ENCODE assay signal across 12 cellular contexts in the genomic region with DNA sequence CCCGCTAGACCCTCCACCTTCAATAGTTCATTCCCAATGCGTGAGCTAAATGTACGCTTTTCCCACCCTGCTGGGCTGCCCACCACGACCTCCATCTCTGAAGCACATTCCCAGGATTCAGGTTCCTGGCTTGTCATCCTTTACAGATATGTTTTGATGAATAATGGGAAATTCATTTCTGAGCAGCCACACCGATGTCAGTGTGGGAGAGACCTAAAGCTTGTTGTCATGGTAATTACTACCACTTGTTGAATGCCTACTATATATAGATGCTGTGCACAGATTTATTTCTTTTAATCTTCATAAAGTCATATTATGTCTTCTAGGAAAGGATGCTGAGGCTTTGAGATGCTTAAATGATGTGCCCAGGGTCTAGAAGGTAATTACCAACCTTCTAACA. TPM values are rescaled to one million over a fixed set of nuclear protein-coding genes. Genes with fewer than 3 reads are reported as not detected.
DNase-seq lines count a peak whose midpoint lies in the region; ATAC-seq and TF ChIP-seq lines count a peak whose summit lies in the region.
"Had no signal": no experiment of that assay in that cellular context is flagged by ENCODE, and none has a peak within 500 bp of the region (broad histone marks: within the 10 kb centered on the region; RNA-seq: fewer than 3 reads in every experiment).

No MANE protein-coding gene starts in this region.

- peaks cover 97% of the 10 kb centered on the region for H3K4me1 Mint-ChIP-seq in activated CD4-positive, alpha-beta T cell treated with anti-CD3 and anti-CD28 coated beads, Interleukin-2, amount 10 ng/mL, durations not matched to agents 7 days and 5 days
- H3K4me1 Mint-ChIP-seq in activated naive CD8-positive, alpha-beta T cell treated with anti-CD3 and anti-CD28 coated beads, Interleukin-2, amount 50 U/mL, for 24 hours: peaks cover 90% of the 10 kb centered on the region

- H3K27ac ChIP-seq in osteoblast (ENCODE audit: low read depth, low read length) (no peak overlapping the region), PC-3 (ENCODE audit: low read length) (no peak overlapping the region)
- H3K27ac ChIP-seq: A549, hepatocyte had no signal

- POLR2A ChIA-PET in activated CD4-positive, alpha-beta T cell treated with anti-CD3 and anti-CD28 coated beads, Interleukin-2, amount 10 ng/mL, durations not matched to agents 7 days and 5 days (lab: Charles Lee): no interaction called here
- POLR2A ChIA-PET in PC-3 (lab: Charles Lee; ENCODE audit: unreplicated experiment): no interaction called here

- CTCF ChIA-PET in activated CD4-positive, alpha-beta T cell treated with anti-CD3 and anti-CD28 coated beads, Interleukin-2, amount 10 ng/mL, durations not matched to agents 7 days and 5 days (lab: Charles Lee): interaction anchor here (1.4 to 3.1 kb wide), 3 partner anchors 9 to 37 kb away, joined by 3 to 19 read pairs (median 10); no protein-coding TSS in a partner anchor
- CTCF ChIA-PET in PC-3 (lab: Charles Lee): no interaction called here

- no peaks in the 10 kb centered on the region for H3K9me3 Mint-ChIP-seq in activated CD4-positive, alpha-beta T cell treated with anti-CD3 and anti-CD28 coated beads, Interleukin-2, amount 10 ng/mL, durations not matched to agents 7 days and 5 days
- H3K9me3 Mint-ChIP-seq in activated naive CD8-positive, alpha-beta T cell treated with anti-CD3 and anti-CD28 coated beads, Interleukin-2, amount 50 U/mL, for 24 hours: no peaks in the 10 kb centered on the region

- TF ChIP-seq CTCF in osteoblast (IDR thresholded peaks at IDR 0.05; ENCODE audit: extremely low read depth, low read depth, low read length) (no peak), PC-3 (conservative IDR thresholded peaks at IDR 0.05; ENCODE audit: low read depth, low read length) (no peak)

- H3K27me3 ChIP-seq in osteoblast (ENCODE audit: insufficient read depth, low read length) (peaks cover 10% of the 10 kb centered on the region), PC-3 (ENCODE audit: low read length) (peaks cover 32% of the 10 kb centered on the region)

- H3F3A ChIP-seq in PC-3 (ENCODE audit: low read length, unreplicated experiment): no peaks in the 10 kb centered on the region

- peak; percentile 8 for ATAC-seq in HG03520 (IDR thresholded peaks at IDR 0.05; ENCODE audit: unreplicated experiment)
- no peak for ATAC-seq in activated naive CD8-positive, alpha-beta T cell treated with anti-CD3 and anti-CD28 coated beads, Interleukin-2, amount 50 U/mL, for 24 hours
- ATAC-seq in PC-3: no peak

- no peak for DNase-seq in activated CD4-positive, alpha-beta T cell treated with anti-CD3 and anti-CD28 coated beads, Interleukin-2, amount 10 ng/mL, durations not matched to agents 7 days and 5 days
- no peak for DNase-seq in activated CD4-positive, alpha-beta T cell treated with anti-CD3 and anti-CD28 coated beads, Interleukin-2, amount 50 U/mL, for 4 hours
- DNase-seq in activated naive CD8-positive, alpha-beta T cell treated with anti-CD3 and anti-CD28 coated beads, Interleukin-2, amount 50 U/mL, for 24 hours: no peak
- DNase-seq in osteoblast (ENCODE audit: insufficient read length, low spot score, missing footprints): no peak
- DNase-seq in NCI-H187 treated with DMSO at 0.1 percent for 48 hours (lab: John Stamatoyannopoulos, UW): no peak
- DNase-seq in OCI-M1 (lab: John Stamatoyannopoulos, UW): no peak
- DNase-seq in PC-3: no peak
- DNase-seq: left cardiac atrium, NCI-H446 treated with DMSO at 0.1 percent for 48 hours had no signal

- H3K4me3 ChIP-seq in osteoblast (ENCODE audit: insufficient read depth, low read length): no peak overlapping the region
- H3K4me3 ChIP-seq in PC-3 (ENCODE audit: low read length): no peak overlapping the region
- H3K4me3 ChIP-seq: A549, hepatocyte had no signal

- H3K4me1 ChIP-seq in osteoblast (ENCODE audit: insufficient read depth, low read length): peaks cover 9% of the 10 kb centered on the region
- peaks cover 11% of the 10 kb centered on the region; the same call in 1 of the 2 replicates for H3K4me1 ChIP-seq in PC-3 (ENCODE audit: insufficient read depth, low read length)

- no peaks in the 10 kb centered on the region for H3K27me3 Mint-ChIP-seq in activated CD4-positive, alpha-beta T cell treated with anti-CD3 and anti-CD28 coated beads, Interleukin-2, amount 10 ng/mL, durations not matched to agents 7 days and 5 days
- H3K27me3 Mint-ChIP-seq in activated naive CD8-positive, alpha-beta T cell treated with anti-CD3 and anti-CD28 coated beads, Interleukin-2, amount 50 U/mL, for 24 hours: no peaks in the 10 kb centered on the region

- no peaks in the 10 kb centered on the region for H4K20me1 ChIP-seq in osteoblast (ENCODE audit: insufficient read depth, low read length)
- H4K20me1 ChIP-seq in PC-3 (ENCODE audit: low read length): no peaks in the 10 kb centered on the region

- H3K27ac Mint-ChIP-seq in activated CD4-positive, alpha-beta T cell treated with anti-CD3 and anti-CD28 coated beads, Interleukin-2, amount 10 ng/mL, durations not matched to agents 7 days and 5 days: peak overlapping the region; percentile 86
- H3K27ac Mint-ChIP-seq in activated naive CD8-positive, alpha-beta T cell treated with anti-CD3 and anti-CD28 coated beads, Interleukin-2, amount 50 U/mL, for 24 hours: peak overlapping the region; percentile 82

- no peaks in the 10 kb centered on the region for H3K79me2 ChIP-seq in osteoblast (ENCODE audit: insufficient read depth, low read length)
- H3K79me2 ChIP-seq in PC-3 (ENCODE audit: low read length): no peaks in the 10 kb centered on the region
- H3K79me2 ChIP-seq: hepatocyte had no signal

- no TSS peak for BruUV-seq in PC-3 (replicated peaks; lab: Mats Ljungman, UMichigan)

- no peaks in the 10 kb centered on the region for H3K9me2 ChIP-seq in PC-3 (replicated peaks; ENCODE audit: low read length)

- intact Hi-C loops in PC-3 (cut with micrococcal nuclease): no loop called here

- no peak overlapping the region for H3K9ac ChIP-seq in PC-3 (ENCODE audit: low read length)

- peaks cover 91% of the 10 kb centered on the region for H3K36me3 Mint-ChIP-seq in activated CD4-positive, alpha-beta T cell treated with anti-CD3 and anti-CD28 coated beads, Interleukin-2, amount 10 ng/mL, durations not matched to agents 7 days and 5 days (ENCODE audit: low read depth)
- peaks cover 44% of the 10 kb centered on the region for H3K36me3 Mint-ChIP-seq in activated naive CD8-positive, alpha-beta T cell treated with anti-CD3 and anti-CD28 coated beads, Interleukin-2, amount 50 U/mL, for 24 hours (ENCODE audit: low read depth)

- H2AFZ ChIP-seq in osteoblast (ENCODE audit: low read length) (peak overlapping the region; percentile 40), PC-3 (ENCODE audit: low read length) (no peak overlapping the region)
- H2AFZ ChIP-seq: hepatocyte had no signal

- no peak overlapping the region for H3K4me3 Mint-ChIP-seq in activated CD4-positive, alpha-beta T cell treated with anti-CD3 and anti-CD28 coated beads, Interleukin-2, amount 10 ng/mL, durations not matched to agents 7 days and 5 days
- peak overlapping the region; percentile 57 for H3K4me3 Mint-ChIP-seq in activated naive CD8-positive, alpha-beta T cell treated with anti-CD3 and anti-CD28 coated beads, Interleukin-2, amount 50 U/mL, for 24 hours

- H3K9me3 ChIP-seq in osteoblast (ENCODE audit: low read depth, low read length) (no peaks in the 10 kb centered on the region), PC-3 (ENCODE audit: low read length) (no peaks in the 10 kb centered on the region)
- H3K9me3 ChIP-seq: A549 had no signal

- no peaks in the 10 kb centered on the region for H3K36me3 ChIP-seq in osteoblast (ENCODE audit: insufficient read depth, low read length)
- no peaks in the 10 kb centered on the region for H3K36me3 ChIP-seq in PC-3 (ENCODE audit: low read depth, low read length)

- H3K4me2 ChIP-seq in osteoblast (ENCODE audit: insufficient read depth, low read length): no peak overlapping the region
- no peak overlapping the region for H3K4me2 ChIP-seq in PC-3 (ENCODE audit: low read length)
- H3K4me2 ChIP-seq: A549, hepatocyte had no signal

RNA-seq across cellular contexts. Expression of gene RCSD1, which starts 8.0 kb away (rescaled TPM):
- total RNA-seq in activated CD4-positive, alpha-beta T cell treated with anti-CD3 and anti-CD28 coated beads, Interleukin-2, amount 10 ng/mL, durations not matched to agents 7 days and 5 days: 100 to 1,000 TPM; 152 to 157 TPM
- total RNA-seq in osteoblast: under 0.01 and 0.29 TPM in 2 replicates
- total RNA-seq in PC-3 (2014; rRNA removed): not detected in 2 replicates

Comparison
In these comparisons a context has a peak if more than half of its experiments do, and no peak if none do; other contexts are left out.
1. RNA of gene RCSD1, which starts 8.0 kb away (total RNA-seq): 152 to 157 TPM in activated CD4-positive, alpha-beta T cell treated with anti-CD3 and anti-CD28 coated beads, Interleukin-2, amount 10 ng/mL, durations not matched to agents 7 days and 5 days; under 0.01 to 0.29 TPM in osteoblast and not detected in PC-3; every median in the first group is over 100 times any median in the second.